ENCODE assay signal across 1 cellular context in the genomic region with DNA sequence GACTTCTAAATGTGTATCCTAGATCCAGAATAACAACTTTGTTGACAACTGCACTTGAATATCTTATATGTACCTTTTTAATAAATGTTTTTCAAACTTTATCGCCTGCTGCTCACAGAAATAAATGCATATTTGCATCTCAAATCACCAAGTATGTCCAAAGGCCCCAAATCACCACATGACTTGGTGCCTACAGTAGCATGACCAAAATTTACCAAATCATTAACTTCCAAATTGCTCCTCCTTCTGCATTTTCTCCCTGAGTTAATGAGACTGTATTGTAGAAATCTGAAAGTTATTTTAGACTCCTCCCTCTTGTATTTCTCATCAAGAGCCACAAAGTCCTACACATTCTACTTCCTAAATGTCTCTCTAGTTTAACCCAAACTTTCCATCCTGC.
TF ChIP-seq lines count a peak whose summit lies in the region.

No MANE protein-coding gene starts in this region.

TF ChIP-seq in GM23338, 12 proteins besides CTCF, POLR2A, EP300 and RAD21 (continued from another document):
- TF ChIP-seq, protein P1, sequence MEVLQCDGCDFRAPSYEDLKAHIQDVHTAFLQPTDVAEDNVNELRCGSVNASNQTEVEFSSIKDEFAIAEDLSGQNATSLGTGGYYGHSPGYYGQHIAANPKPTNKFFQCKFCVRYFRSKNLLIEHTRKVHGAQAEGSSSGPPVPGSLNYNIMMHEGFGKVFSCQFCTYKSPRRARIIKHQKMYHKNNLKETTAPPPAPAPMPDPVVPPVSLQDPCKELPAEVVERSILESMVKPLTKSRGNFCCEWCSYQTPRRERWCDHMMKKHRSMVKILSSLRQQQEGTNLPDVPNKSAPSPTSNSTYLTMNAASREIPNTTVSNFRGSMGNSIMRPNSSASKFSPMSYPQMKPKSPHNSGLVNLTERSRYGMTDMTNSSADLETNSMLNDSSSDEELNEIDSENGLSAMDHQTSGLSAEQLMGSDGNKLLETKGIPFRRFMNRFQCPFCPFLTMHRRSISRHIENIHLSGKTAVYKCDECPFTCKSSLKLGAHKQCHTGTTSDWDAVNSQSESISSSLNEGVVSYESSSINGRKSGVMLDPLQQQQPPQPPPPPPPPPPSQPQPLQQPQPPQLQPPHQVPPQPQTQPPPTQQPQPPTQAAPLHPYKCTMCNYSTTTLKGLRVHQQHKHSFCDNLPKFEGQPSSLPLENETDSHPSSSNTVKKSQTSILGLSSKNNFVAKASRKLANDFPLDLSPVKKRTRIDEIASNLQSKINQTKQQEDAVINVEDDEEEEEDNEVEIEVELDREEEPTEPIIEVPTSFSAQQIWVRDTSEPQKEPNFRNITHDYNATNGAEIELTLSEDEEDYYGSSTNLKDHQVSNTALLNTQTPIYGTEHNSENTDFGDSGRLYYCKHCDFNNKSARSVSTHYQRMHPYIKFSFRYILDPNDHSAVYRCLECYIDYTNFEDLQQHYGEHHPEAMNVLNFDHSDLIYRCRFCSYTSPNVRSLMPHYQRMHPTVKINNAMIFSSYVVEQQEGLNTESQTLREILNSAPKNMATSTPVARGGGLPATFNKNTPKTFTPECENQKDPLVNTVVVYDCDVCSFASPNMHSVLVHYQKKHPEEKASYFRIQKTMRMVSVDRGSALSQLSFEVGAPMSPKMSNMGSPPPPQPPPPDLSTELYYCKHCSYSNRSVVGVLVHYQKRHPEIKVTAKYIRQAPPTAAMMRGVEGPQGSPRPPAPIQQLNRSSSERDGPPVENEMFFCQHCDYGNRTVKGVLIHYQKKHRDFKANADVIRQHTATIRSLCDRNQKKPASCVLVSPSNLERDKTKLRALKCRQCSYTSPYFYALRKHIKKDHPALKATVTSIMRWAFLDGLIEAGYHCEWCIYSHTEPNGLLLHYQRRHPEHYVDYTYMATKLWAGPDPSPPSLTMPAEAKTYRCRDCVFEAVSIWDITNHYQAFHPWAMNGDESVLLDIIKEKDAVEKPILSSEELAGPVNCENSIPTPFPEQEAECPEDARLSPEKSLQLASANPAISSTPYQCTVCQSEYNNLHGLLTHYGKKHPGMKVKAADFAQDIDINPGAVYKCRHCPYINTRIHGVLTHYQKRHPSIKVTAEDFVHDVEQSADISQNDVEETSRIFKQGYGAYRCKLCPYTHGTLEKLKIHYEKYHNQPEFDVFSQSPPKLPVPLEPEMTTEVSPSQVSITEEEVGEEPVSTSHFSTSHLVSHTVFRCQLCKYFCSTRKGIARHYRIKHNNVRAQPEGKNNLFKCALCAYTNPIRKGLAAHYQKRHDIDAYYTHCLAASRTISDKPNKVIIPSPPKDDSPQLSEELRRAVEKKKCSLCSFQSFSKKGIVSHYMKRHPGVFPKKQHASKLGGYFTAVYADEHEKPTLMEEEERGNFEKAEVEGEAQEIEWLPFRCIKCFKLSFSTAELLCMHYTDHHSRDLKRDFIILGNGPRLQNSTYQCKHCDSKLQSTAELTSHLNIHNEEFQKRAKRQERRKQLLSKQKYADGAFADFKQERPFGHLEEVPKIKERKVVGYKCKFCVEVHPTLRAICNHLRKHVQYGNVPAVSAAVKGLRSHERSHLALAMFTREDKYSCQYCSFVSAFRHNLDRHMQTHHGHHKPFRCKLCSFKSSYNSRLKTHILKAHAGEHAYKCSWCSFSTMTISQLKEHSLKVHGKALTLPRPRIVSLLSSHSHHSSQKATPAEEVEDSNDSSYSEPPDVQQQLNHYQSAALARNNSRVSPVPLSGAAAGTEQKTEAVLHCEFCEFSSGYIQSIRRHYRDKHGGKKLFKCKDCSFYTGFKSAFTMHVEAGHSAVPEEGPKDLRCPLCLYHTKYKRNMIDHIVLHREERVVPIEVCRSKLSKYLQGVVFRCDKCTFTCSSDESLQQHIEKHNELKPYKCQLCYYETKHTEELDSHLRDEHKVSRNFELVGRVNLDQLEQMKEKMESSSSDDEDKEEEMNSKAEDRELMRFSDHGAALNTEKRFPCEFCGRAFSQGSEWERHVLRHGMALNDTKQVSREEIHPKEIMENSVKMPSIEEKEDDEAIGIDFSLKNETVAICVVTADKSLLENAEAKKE (CRISPR knock-in tag; IDR thresholded peaks at IDR 0.05), result no peak
- TF ChIP-seq CREB1 (CRISPR knock-in tag; IDR thresholded peaks at IDR 0.05; ENCODE audit: low read depth) (no peak), NANOG (IDR thresholded peaks at IDR 0.05; ENCODE audit: borderline replicate concordance) (no peak), EZH2phosphoT487 (IDR thresholded peaks at IDR 0.05; ENCODE audit: unreplicated experiment) (no peak), ZNF331 (CRISPR knock-in tag; IDR thresholded peaks at IDR 0.05; ENCODE audit: low read depth) (no peak)
- TF ChIP-seq, protein P2, sequence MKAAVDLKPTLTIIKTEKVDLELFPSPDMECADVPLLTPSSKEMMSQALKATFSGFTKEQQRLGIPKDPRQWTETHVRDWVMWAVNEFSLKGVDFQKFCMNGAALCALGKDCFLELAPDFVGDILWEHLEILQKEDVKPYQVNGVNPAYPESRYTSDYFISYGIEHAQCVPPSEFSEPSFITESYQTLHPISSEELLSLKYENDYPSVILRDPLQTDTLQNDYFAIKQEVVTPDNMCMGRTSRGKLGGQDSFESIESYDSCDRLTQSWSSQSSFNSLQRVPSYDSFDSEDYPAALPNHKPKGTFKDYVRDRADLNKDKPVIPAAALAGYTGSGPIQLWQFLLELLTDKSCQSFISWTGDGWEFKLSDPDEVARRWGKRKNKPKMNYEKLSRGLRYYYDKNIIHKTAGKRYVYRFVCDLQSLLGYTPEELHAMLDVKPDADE (IDR thresholded peaks at IDR 0.05), result no peak
